13 cellular contexts compared by ENCODE assay signal in genomic region chr5:76104027-76104426, GRCh38. TPM values are rescaled to one million over a fixed set of nuclear protein-coding genes. Genes with fewer than 3 reads are reported as not detected.
A peak's percentile ranks its signal among the peaks of the same experiment; 100 is the strongest.
DNase-seq lines count a peak whose midpoint lies in the region; ATAC-seq, FAIRE-seq and TF ChIP-seq lines count a peak whose summit lies in the region.
"Had no signal": no experiment of that assay in that cellular context is flagged by ENCODE, and none has a peak within 500 bp of the region (broad histone marks: within the 10 kb centered on the region; RNA-seq: fewer than 3 reads in every experiment).

No MANE protein-coding gene starts in this region.

- no peaks in the 10 kb centered on the region for H3K9me3 Mint-ChIP-seq in neural progenitor cell

- H3K27me3 ChIP-seq in PC-3 (ENCODE audit: low read length) (peaks cover 15% of the 10 kb centered on the region), neural progenitor cell (peaks cover 18% of the 10 kb centered on the region)

- H3K4me1 ChIP-seq in PC-3 (ENCODE audit: insufficient read depth, low read length) (no peaks in the 10 kb centered on the region), neural progenitor cell (no peaks in the 10 kb centered on the region)

- no peak overlapping the region for H3K4me3 Mint-ChIP-seq in neural progenitor cell
- H3K4me3 Mint-ChIP-seq: natural killer cell had no signal

- H3K9ac ChIP-seq in PC-3 (ENCODE audit: low read length) = no peak overlapping the region
- no peak overlapping the region for H3K9ac ChIP-seq in neural progenitor cell

- POLR2A ChIA-PET in PC-3 (lab: Charles Lee; ENCODE audit: unreplicated experiment) = no interaction called here

- H3K4me3 ChIP-seq in PC-3 (ENCODE audit: low read length) (no peak overlapping the region), cardiac fibroblast (replicated peaks in 1 of 2; ENCODE audit: low read depth in 2 of 2, low read length in 2 of 2) (no peak overlapping the region), neural progenitor cell (no peak overlapping the region)

- no peak overlapping the region for H3K4me2 ChIP-seq in PC-3 (ENCODE audit: low read length)
- H3K4me2 ChIP-seq in neural progenitor cell = no peak overlapping the region

- H2AFZ ChIP-seq in PC-3 (ENCODE audit: low read length) = no peak overlapping the region
- no peak overlapping the region for H2AFZ ChIP-seq in neural progenitor cell (replicated peaks)

- H3K9me2 ChIP-seq in PC-3 (replicated peaks; ENCODE audit: low read length) = no peaks in the 10 kb centered on the region

- H3K27ac Mint-ChIP-seq in neural progenitor cell = no peak overlapping the region
- H3K27ac Mint-ChIP-seq: natural killer cell had no signal

- FAIRE-seq in RCC 7860 (lab: Jason Lieb, UNC) = no peak

- H4K20me1 ChIP-seq in PC-3 (ENCODE audit: low read length) (no peaks in the 10 kb centered on the region), neural progenitor cell (ENCODE audit: low read depth) (peaks cover 8% of the 10 kb centered on the region)

- intact Hi-C loops in PC-3 (cut with micrococcal nuclease) = no loop called here

- H3K36me3 ChIP-seq in PC-3 (ENCODE audit: low read depth, low read length) = no peaks in the 10 kb centered on the region
- H3K36me3 ChIP-seq in neural progenitor cell = no peaks in the 10 kb centered on the region

- no peaks in the 10 kb centered on the region for H3K9me3 ChIP-seq in PC-3 (ENCODE audit: low read length)
- no peaks in the 10 kb centered on the region for H3K9me3 ChIP-seq in neural progenitor cell (ENCODE audit: low read depth)

- TF ChIP-seq CTCF in PC-3 (conservative IDR thresholded peaks at IDR 0.05; ENCODE audit: low read depth, low read length) = no peak
- TF ChIP-seq CTCF in cardiac fibroblast (IDR thresholded peaks at IDR 0.05; ENCODE audit: low read depth, low read length) = no peak
- no peak for TF ChIP-seq CTCF in neural progenitor cell (IDR thresholded peaks at IDR 0.05)

- ATAC-seq in PC-3 = no peak
- no peak for ATAC-seq in GM18868 (IDR thresholded peaks at IDR 0.05; ENCODE audit: unreplicated experiment)

- no peaks in the 10 kb centered on the region for H3F3A ChIP-seq in PC-3 (ENCODE audit: low read length, unreplicated experiment)
- H3F3A ChIP-seq in neural progenitor cell (ENCODE audit: low read depth) = no peaks in the 10 kb centered on the region

- no peaks in the 10 kb centered on the region for H3K4me1 Mint-ChIP-seq in neural progenitor cell

- H3K27ac ChIP-seq in PC-3 (ENCODE audit: low read length) = no peak overlapping the region
- H3K27ac ChIP-seq in neural progenitor cell = no peak overlapping the region
- H3K27ac ChIP-seq: epithelial cell of prostate had no signal

- no peaks in the 10 kb centered on the region for H3K36me3 Mint-ChIP-seq in neural progenitor cell
- H3K36me3 Mint-ChIP-seq: natural killer cell had no signal

- DNase-seq in DMS53 (lab: John Stamatoyannopoulos, UW) = peak; percentile 38
- DNase-seq in DMS53 treated with DMSO at 0.1 percent for 48 hours (lab: John Stamatoyannopoulos, UW; ENCODE audit: unreplicated experiment) = no peak
- DNase-seq in PC-3 = peak; percentile 47
- peak; percentile 8 to 15 for DNase-seq in cardiac fibroblast (ENCODE audit: low read depth in 2 of 2)
- DNase-seq in neural progenitor cell (ENCODE audit: low spot score) = peak; percentile 76
- no peak for DNase-seq in RCC 7860 (ENCODE audit: low spot score)
- DNase-seq in stimulated activated CD4-positive, alpha-beta T cell treated with anti-CD3 and anti-CD28 coated beads, Interleukin-2, amount 100 ng/mL, for 48 hours = no peak
- DNase-seq: 8988T, natural killer cell, NCI-H2107 had no signal

- H3K27me3 Mint-ChIP-seq in neural progenitor cell (ENCODE audit: insufficient read depth, low read depth) = peaks cover 11% of the 10 kb centered on the region

- H3K79me2 ChIP-seq in PC-3 (ENCODE audit: low read length) (no peaks in the 10 kb centered on the region), neural progenitor cell (ENCODE audit: low read depth) (no peaks in the 10 kb centered on the region)

- CTCF ChIA-PET in PC-3 (lab: Charles Lee) = no interaction called here

- BruUV-seq in PC-3 (replicated peaks; lab: Mats Ljungman, UMichigan) = no TSS peak

RNA-seq across cellular contexts. Expression of gene SV2C, which starts 20.8 kb away (rescaled TPM):
- total RNA-seq in PC-3 (2014; rRNA removed) = not detected in 2 replicates
- total RNA-seq in neural progenitor cell (ENCODE audit: low replicate concordance) = 0.06 and 0.15 TPM in 2 replicates
- total RNA-seq: activated CD8-positive, alpha-beta memory T cell treated with anti-CD3 and anti-CD28 coated beads for 36 hours; natural killer cell had no signal

Comparison
In these comparisons a context has a peak if more than half of its experiments do, and no peak if none do; other contexts are left out.
1. DNase-seq: peak in DMS53 (single experiment), PC-3 (single experiment), cardiac fibroblast (2 of 2) and neural progenitor cell (single experiment); none in DMS53 treated with DMSO at 0.1 percent for 48 hours (single experiment), RCC 7860 (single experiment) and stimulated activated CD4-positive, alpha-beta T cell treated with anti-CD3 and anti-CD28 coated beads, Interleukin-2, amount 100 ng/mL, for 48 hours (0 of 2).